In genomic region chr11:72589802-72590761, GRCh38 we compare ENCODE assay signal across 1 cellular context.
A peak's percentile ranks its signal among the peaks of the same experiment; 100 is the strongest.
TF ChIP-seq lines count a peak whose summit lies in the region.

No MANE protein-coding gene starts in this region.

TF ChIP-seq in HepG2, 621 proteins besides CTCF, POLR2A, EP300 and RAD21 (continued from another document):
- TF ChIP-seq PATZ1 (CRISPR knock-in tag; IDR thresholded peaks at IDR 0.05) (peak; percentile 27; the same call in 1 of the 2 replicates), PLRG1 (conservative IDR thresholded peaks at IDR 0.05) (no peak), GFI1 (CRISPR knock-in tag; IDR thresholded peaks at IDR 0.05; ENCODE audit: borderline replicate concordance) (no peak), ZBTB34 (CRISPR knock-in tag; IDR thresholded peaks at IDR 0.05) (no peak), CAMTA2 (CRISPR knock-in tag; IDR thresholded peaks at IDR 0.05; ENCODE audit: borderline replicate concordance) (no peak), THAP8 (CRISPR knock-in tag; IDR thresholded peaks at IDR 0.05; ENCODE audit: borderline replicate concordance) (0 out of 2 replicates have a peak, but pooled peaks have one; percentile 47), SP2 (CRISPR knock-in tag; IDR thresholded peaks at IDR 0.05) (0 out of 2 replicates have a peak, but pooled peaks have one; percentile 29), UBTF (CRISPR knock-in tag; IDR thresholded peaks at IDR 0.05) (0 out of 2 replicates have a peak, but pooled peaks have one; percentile 29), YY1 (IDR thresholded peaks at IDR 0.05; ENCODE audit: insufficient read depth, insufficient replicate concordance, low read depth, low read length) (peak; percentile 24), ZNF574 (CRISPR knock-in tag; IDR thresholded peaks at IDR 0.05) (peak; percentile 57; the same call in 1 of the 2 replicates)
